21 cellular contexts compared by ENCODE assay signal in the genomic region with DNA sequence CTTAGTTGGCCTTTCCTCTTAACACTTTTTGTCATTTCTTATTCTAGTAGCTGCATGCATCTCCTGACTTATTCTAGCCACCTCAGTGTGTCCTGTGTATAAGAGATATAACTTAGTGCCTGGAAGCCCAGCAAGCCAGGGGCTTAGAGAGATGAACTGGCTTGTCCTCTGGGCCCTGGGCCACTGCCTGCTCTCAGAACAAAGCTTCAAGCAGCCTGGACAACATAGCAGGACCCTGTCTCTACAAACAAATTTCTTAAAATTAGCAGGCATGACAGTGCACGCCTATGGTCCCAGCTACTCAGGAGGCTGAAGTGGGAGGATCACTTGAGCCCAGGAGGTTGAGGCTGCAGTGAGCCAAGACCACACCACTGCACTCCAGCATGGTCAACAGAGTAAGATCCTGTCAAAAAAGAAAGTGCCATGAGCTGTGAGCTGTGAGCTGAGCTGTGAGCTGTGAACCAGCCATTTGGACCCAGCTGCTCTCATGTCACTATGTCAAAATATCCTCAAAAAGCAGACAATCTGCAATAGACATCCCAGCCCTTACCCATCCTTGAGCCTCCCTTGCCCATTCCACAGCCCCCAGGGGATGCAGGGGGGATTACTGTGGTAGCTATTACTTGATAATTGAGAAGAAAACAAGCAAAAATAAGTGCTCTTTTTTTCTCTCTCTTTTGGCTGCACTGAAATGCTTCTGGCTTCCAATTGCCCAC.
A peak's percentile ranks its signal among the peaks of the same experiment; 100 is the strongest.
DNase-seq lines count a peak whose midpoint lies in the region; ATAC-seq and TF ChIP-seq lines count a peak whose summit lies in the region.
"Had no signal": no experiment of that assay in that cellular context is flagged by ENCODE, and none has a peak within 500 bp of the region (broad histone marks: within the 10 kb centered on the region; RNA-seq: fewer than 3 reads in every experiment).

No MANE protein-coding gene starts in this region.

- no peaks in the 10 kb centered on the region for H3K9me3 ChIP-seq in Loucy (ENCODE audit: insufficient read depth, low read depth, low read length)
- no peaks in the 10 kb centered on the region for H3K9me3 ChIP-seq in CD8-positive, alpha-beta memory T cell (ENCODE audit: low read length)
- H3K9me3 ChIP-seq: HAP-1 had no signal

- no peak overlapping the region for H3K4me2 ChIP-seq in Loucy (ENCODE audit: low read depth, low read length, poor library complexity, severe bottlenecking)
- H3K4me2 ChIP-seq: BLaER1, KMS-11 had no signal

- H3K36me3 ChIP-seq in ACC112 (ENCODE audit: insufficient read depth, low read length) = no peaks in the 10 kb centered on the region
- no peaks in the 10 kb centered on the region for H3K36me3 ChIP-seq in Loucy (ENCODE audit: insufficient read depth, low read length)
- H3K36me3 ChIP-seq in CD8-positive, alpha-beta memory T cell (ENCODE audit: insufficient read depth, low read length) = no peaks in the 10 kb centered on the region
- H3K36me3 ChIP-seq: BLaER1, HAP-1 had no signal

- no peak overlapping the region for H3K4me3 Mint-ChIP-seq in nephron
- no peak overlapping the region for H3K4me3 Mint-ChIP-seq in CD8-positive, alpha-beta memory T cell
- H3K4me3 Mint-ChIP-seq: CD4-positive, alpha-beta T cell had no signal

- H3K4me3 ChIP-seq in ACC112 (ENCODE audit: low read depth, low read length) (no peak overlapping the region), Loucy (ENCODE audit: low read length, poor library complexity, severe bottlenecking) (no peak overlapping the region), fibroblast of the aortic adventitia (ENCODE audit: low read depth, low read length) (no peak overlapping the region)
- H3K4me3 ChIP-seq in CD8-positive, alpha-beta memory T cell (ENCODE audit: low read length) = no peak overlapping the region
- H3K4me3 ChIP-seq: BLaER1, GM23248, HAP-1, SK-N-MC had no signal

- CTCF ChIA-PET in CD8-positive, alpha-beta memory T cell (lab: Charles Lee) = interaction anchor here (2.0 kb wide), 1 partner anchor 9 kb away, joined by 4 read pairs; no protein-coding TSS in a partner anchor

- H3K9ac ChIP-seq in Loucy (ENCODE audit: low read depth, low read length, poor library complexity, severe bottlenecking) = no peak overlapping the region
- H3K9ac ChIP-seq: BLaER1, GM23248, KMS-11 had no signal

- peaks cover 22% of the 10 kb centered on the region; the same call in 1 of the 2 replicates for H3K27me3 ChIP-seq in ACC112 (ENCODE audit: insufficient read depth, low read length)
- H3K27me3 ChIP-seq in Loucy (ENCODE audit: insufficient read depth, low read length, poor library complexity, severe bottlenecking) = no peaks in the 10 kb centered on the region
- no peaks in the 10 kb centered on the region for H3K27me3 ChIP-seq in CD8-positive, alpha-beta memory T cell (ENCODE audit: insufficient read depth, low read length, poor library complexity, severe bottlenecking)
- H3K27me3 ChIP-seq: BLaER1 had no signal

- H2AFZ ChIP-seq in ACC112 (ENCODE audit: low read length, unreplicated experiment) (no peak overlapping the region), Loucy (ENCODE audit: low read length) (peak overlapping the region; percentile 37; the same call in 1 of the 2 replicates)
- H2AFZ ChIP-seq: GM23248 had no signal

- H3K4me1 Mint-ChIP-seq in nephron = peaks cover 27% of the 10 kb centered on the region
- H3K4me1 Mint-ChIP-seq in CD8-positive, alpha-beta memory T cell = no peaks in the 10 kb centered on the region

- no peaks in the 10 kb centered on the region for H3K36me3 Mint-ChIP-seq in nephron (ENCODE audit: low read depth)
- no peaks in the 10 kb centered on the region for H3K36me3 Mint-ChIP-seq in CD8-positive, alpha-beta memory T cell

- H3F3A ChIP-seq in Loucy (ENCODE audit: low read depth) = no peaks in the 10 kb centered on the region

- peaks cover 5% of the 10 kb centered on the region for H3K9me3 Mint-ChIP-seq in nephron
- peaks cover 0 to 2% (median 0%) of the 10 kb centered on the region in 5 donors for H3K9me3 Mint-ChIP-seq in CD8-positive, alpha-beta memory T cell
- H3K9me3 Mint-ChIP-seq: CD4-positive, alpha-beta T cell had no signal

- ATAC-seq in HG02763 (IDR thresholded peaks at IDR 0.05; ENCODE audit: unreplicated experiment) (no peak), HG02571 (IDR thresholded peaks at IDR 0.05; ENCODE audit: unreplicated experiment) (no peak)

- peak overlapping the region in 2 of 3 experiments; percentile 33 to 77 for H3K27ac Mint-ChIP-seq in nephron
- no peak overlapping the region for H3K27ac Mint-ChIP-seq in CD8-positive, alpha-beta memory T cell
- H3K27ac Mint-ChIP-seq: CD4-positive, alpha-beta T cell had no signal

- H3K79me2 ChIP-seq in ACC112 (ENCODE audit: control insufficient read depth, insufficient read depth, low read length, unreplicated experiment) = no peaks in the 10 kb centered on the region
- H3K79me2 ChIP-seq in Loucy (ENCODE audit: insufficient read depth, low read length) = no peaks in the 10 kb centered on the region

- peaks cover 24% of the 10 kb centered on the region for H3K27me3 Mint-ChIP-seq in nephron (ENCODE audit: low read depth)
- peaks cover 1 to 18% of the 10 kb centered on the region in 2 donors for H3K27me3 Mint-ChIP-seq in CD8-positive, alpha-beta memory T cell

- peak overlapping the region; percentile 48; the same call in 1 of the 2 replicates for H3K27ac ChIP-seq in ACC112 (ENCODE audit: low read depth, low read length)
- H3K27ac ChIP-seq in CD8-positive, alpha-beta memory T cell (ENCODE audit: low read depth, low read length) = no peak overlapping the region
- H3K27ac ChIP-seq: BLaER1, GM23248, KMS-11, SK-N-MC had no signal

- DNase-seq in fibroblast of the aortic adventitia (ENCODE audit: low read depth) = peak; percentile 17
- DNase-seq in CD8-positive, alpha-beta memory T cell = no peak
- no peak for DNase-seq in globus pallidus (ENCODE audit: low spot score)
- DNase-seq: ACHN; CD4-positive, alpha-beta T cell; MV-4-11; NCI-H1105 treated with DMSO at 0.1 percent for 48 hours; NCI-H2029 treated with DMSO at 0.1 percent for 48 hours; NCI-H446; NCI-H526; SHP77 treated with DMSO at 0.1 percent for 48 hours had no signal

- TF ChIP-seq CTCF in Loucy (conservative IDR thresholded peaks at IDR 0.05; ENCODE audit: low read length) (no peak), fibroblast of the aortic adventitia (IDR thresholded peaks at IDR 0.05; ENCODE audit: insufficient read depth, low read length) (no peak), nephron (IDR thresholded peaks at IDR 0.05; ENCODE audit: unreplicated experiment in 3 of 3) (no peak)

- H3K9me2 ChIP-seq in Loucy (replicated peaks; ENCODE audit: low read depth, low read length) = no peaks in the 10 kb centered on the region

- H3K4me1 ChIP-seq in ACC112 (ENCODE audit: control insufficient read depth, insufficient read depth, low read length, unreplicated experiment) (peaks cover 12% of the 10 kb centered on the region), Loucy (ENCODE audit: insufficient read depth, low read length, poor library complexity, severe bottlenecking) (peaks cover 1% of the 10 kb centered on the region)
- H3K4me1 ChIP-seq in CD8-positive, alpha-beta memory T cell (ENCODE audit: insufficient read depth, low read length) = no peaks in the 10 kb centered on the region
- H3K4me1 ChIP-seq: BLaER1, HAP-1 had no signal

- POLR2A ChIA-PET in CD8-positive, alpha-beta memory T cell (lab: Charles Lee) = no interaction called here

- H4K20me1 ChIP-seq in Loucy (ENCODE audit: insufficient read depth, low read length, poor library complexity, severe bottlenecking) = no peaks in the 10 kb centered on the region
- H4K20me1 ChIP-seq: BLaER1 had no signal

Comparison
In these comparisons a context has a peak if more than half of its experiments do, and no peak if none do; other contexts are left out.
1. H3K27ac Mint-ChIP-seq: peak in nephron (2 of 3); none in CD8-positive, alpha-beta memory T cell (0 of 8).